In genomic region chr4:10063544-10064300, GRCh38 we compare ENCODE assay signal across 8 cellular contexts. TPM values are rescaled to one million over a fixed set of nuclear protein-coding genes. Genes with fewer than 3 reads are reported as not detected.
DNase-seq lines count a peak whose midpoint lies in the region; ATAC-seq and TF ChIP-seq lines count a peak whose summit lies in the region.

No MANE protein-coding gene starts in this region.

- H3K4me1 ChIP-seq in HUES48 (ENCODE audit: control insufficient read depth, insufficient read depth, low read length) (peaks cover 13% of the 10 kb centered on the region), right atrium auricular region (peaks cover 0 to 11% of the 10 kb centered on the region in 2 donors), suprapubic skin (peaks cover 9% of the 10 kb centered on the region)

- no peak for TF ChIP-seq EP300 in suprapubic skin (IDR thresholded peaks at IDR 0.05)

- no peak for TF ChIP-seq POLR2A in suprapubic skin (IDR thresholded peaks at IDR 0.05)

- H3K9ac ChIP-seq in HUES48 (ENCODE audit: low read depth, low read length), result no peak overlapping the region

- TF ChIP-seq CTCF in WI38 (IDR thresholded peaks at IDR 0.05; ENCODE audit: low read depth, low read length) (peak; percentile 39), right atrium auricular region (IDR thresholded peaks at IDR 0.05) (peak; percentile 35 to 86), suprapubic skin (IDR thresholded peaks at IDR 0.05) (peak in 1 of 2 donors; percentile 78)

- ATAC-seq in GM19023 (IDR thresholded peaks at IDR 0.05; ENCODE audit: unreplicated experiment), result no peak

- WGBS in suprapubic skin, result 43% methylated on average over 9 of the region's 9 CpGs

- no peaks in the 10 kb centered on the region for H3K9me3 ChIP-seq in HUES48 (ENCODE audit: control insufficient read depth, insufficient read depth, low read length)
- no peaks in the 10 kb centered on the region for H3K9me3 ChIP-seq in right atrium auricular region
- H3K9me3 ChIP-seq in suprapubic skin, result peaks cover 3% of the 10 kb centered on the region

- no peak overlapping the region for H3K4me3 ChIP-seq in HUES48 (ENCODE audit: low read depth, low read length)
- H3K4me3 ChIP-seq in WI38 (ENCODE audit: low read depth, low read length), result no peak overlapping the region
- H3K4me3 ChIP-seq in right atrium auricular region, result no peak overlapping the region
- H3K4me3 ChIP-seq in suprapubic skin, result no peak overlapping the region

- DNase-seq in AG08396 (ENCODE audit: low spot score) (peak; percentile 66), right atrium auricular region (ENCODE audit: low spot score) (peak; percentile 80), renal cortical epithelial cell (ENCODE audit: low read depth) (peak; percentile 78), amniotic stem cell (lab: John Stamatoyannopoulos, UW) (no peak), suprapubic skin (ENCODE audit: low spot score in 2 of 2) (no peak)

- H3K27me3 ChIP-seq in HUES48 (ENCODE audit: control insufficient read depth, insufficient read depth, low read length) (no peaks in the 10 kb centered on the region), right atrium auricular region (no peaks in the 10 kb centered on the region), suprapubic skin (no peaks in the 10 kb centered on the region)

- H3K27ac ChIP-seq in HUES48 (ENCODE audit: low read depth, low read length) (peak overlapping the region; percentile 71), right atrium auricular region (peak overlapping the region in 1 of 2 donors; percentile 27), suprapubic skin (no peak overlapping the region)

- H3K36me3 ChIP-seq in HUES48 (ENCODE audit: control insufficient read depth, insufficient read depth, low read length) (0 out of 2 replicates have a peak, but pooled peaks cover 3% of the 10 kb centered on the region), right atrium auricular region (peaks cover 31% of the 10 kb centered on the region), suprapubic skin (peaks cover 4% of the 10 kb centered on the region)

RNA-seq across cellular contexts. Expression of gene SLC2A9, which starts 42.4 kb away (rescaled TPM):
- 1 to 10 TPM; 3.5 to 5.8 TPM for total RNA-seq in right atrium auricular region
- total RNA-seq in renal cortical epithelial cell, result 30.4 and 37.8 TPM in 2 replicates
- total RNA-seq in suprapubic skin, result 1 to 10 TPM; 3.5 to 9.2 (median 8.1) TPM

RNA-seq across cellular contexts. Expression of gene WDR1, which starts 52.9 kb away (rescaled TPM):
- 100 to 1,000 TPM; 109 to 216 TPM for total RNA-seq in right atrium auricular region
- total RNA-seq in renal cortical epithelial cell, result 367 and 387 TPM in 2 replicates
- 100 to 1,000 TPM; 113 to 126 (median 117) TPM for total RNA-seq in suprapubic skin

Comparison
In these comparisons a context has a peak if more than half of its experiments do, and no peak if none do; other contexts are left out.
1. DNase-seq: peak in AG08396 (single experiment), right atrium auricular region (single experiment) and renal cortical epithelial cell (single experiment); none in amniotic stem cell (single experiment) and suprapubic skin (0 of 2).